In the genomic region with DNA sequence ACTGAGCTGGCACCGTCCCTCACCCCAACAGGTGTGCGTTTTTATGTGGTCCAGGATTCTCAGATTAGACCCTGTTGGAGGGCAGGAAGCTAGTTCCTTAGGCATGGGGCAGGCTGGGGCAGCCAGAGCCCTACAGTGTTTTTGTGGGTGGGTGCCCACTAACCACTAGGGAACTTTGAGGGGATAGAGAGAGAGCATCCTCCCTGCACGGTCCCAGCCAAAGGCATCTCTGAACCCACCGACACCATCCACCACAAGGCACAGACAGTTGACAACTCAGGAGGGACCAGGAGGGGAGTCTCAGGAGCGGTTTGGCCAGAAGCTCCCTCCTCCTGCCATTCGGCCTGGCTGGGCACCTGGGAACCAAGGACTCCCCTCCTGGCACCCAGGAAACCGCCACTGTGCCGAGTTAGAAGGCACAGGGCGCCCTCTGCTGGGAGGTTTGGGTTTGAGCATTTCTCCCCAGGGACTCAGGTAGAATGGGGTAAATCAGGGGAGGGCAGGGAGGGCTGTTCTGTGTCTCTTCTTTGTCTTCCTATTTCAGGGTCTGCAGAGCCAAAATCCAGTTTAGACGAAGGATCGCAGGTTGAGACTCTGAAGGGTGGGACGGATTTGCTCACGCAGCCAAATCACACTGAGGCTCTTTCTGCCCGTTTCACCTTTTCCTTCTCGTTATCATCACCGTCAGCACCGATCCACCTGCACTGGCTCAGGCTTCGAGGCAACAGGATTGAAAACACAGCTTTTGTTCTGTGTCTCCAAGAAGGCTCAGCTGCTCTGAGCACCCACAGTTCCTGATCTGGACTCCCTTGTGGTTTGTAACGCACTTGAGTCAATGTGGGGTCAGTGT, we compare ENCODE assay signal across 8 cellular contexts.
DNase-seq lines count a peak whose midpoint lies in the region; ATAC-seq, FAIRE-seq and TF ChIP-seq lines count a peak whose summit lies in the region.

No MANE protein-coding gene starts in this region.

- WGBS in pancreas, 2 donors, result 46 to 48% methylated on average over 19 of the region's 19 CpGs

- H3K4me3 ChIP-seq in pancreas, result no peak overlapping the region

- peak; percentile 58 to 74 (median 66) for TF ChIP-seq CTCF in pancreas (IDR thresholded peaks at IDR 0.05)

- DNase-seq in SIG-M5 treated with dmso at 0.1 percent for 504 hours (lab: John Stamatoyannopoulos, UW; ENCODE audit: unreplicated experiment) (peak; percentile 31), SIG-M5 (lab: John Stamatoyannopoulos, UW) (no peak), NCI-H510A treated with DMSO at 0.1 percent for 48 hours (lab: John Stamatoyannopoulos, UW) (peak; percentile 51), pancreas (peak; percentile 41 to 89 (median 76)), MV-4-11 (lab: John Stamatoyannopoulos, UW) (no peak)
- DNase-seq in activated CD8-positive, alpha-beta memory T cell treated with anti-CD3 and anti-CD28 coated beads, Interleukin-2, amount 50 U/mL, for 4 hours, result peak; percentile 50

- no peaks in the 10 kb centered on the region for H3K27me3 ChIP-seq in pancreas

- no peaks in the 10 kb centered on the region for H3K4me1 ChIP-seq in pancreas

- ATAC-seq in esophagus mucosa, result peak; percentile 78
- peak; percentile 75 to 96 (median 90) for ATAC-seq in pancreas
- no peak for ATAC-seq in HG02938 (IDR thresholded peaks at IDR 0.05; ENCODE audit: unreplicated experiment)

- intact Hi-C loops in pancreas (cut with DNase I), result loop anchor here in 2 of 3 donors (2.0 to 10.0 kb wide), 3 partner anchors 74 to 202 kb away; no protein-coding TSS in a partner anchor

- H3K27ac ChIP-seq in pancreas, result no peak overlapping the region

- FAIRE-seq in pancreas (lab: Jason Lieb, UNC), result no peak

- no peaks in the 10 kb centered on the region for H3K36me3 ChIP-seq in pancreas

- H3K9me3 ChIP-seq in pancreas, result peaks cover 0 to 4% (median 0%) of the 10 kb centered on the region in 4 donors

Comparison
In these comparisons a context has a peak if more than half of its experiments do, and no peak if none do; other contexts are left out.
1. DNase-seq: peak in SIG-M5 treated with dmso at 0.1 percent for 504 hours (single experiment), NCI-H510A treated with DMSO at 0.1 percent for 48 hours (single experiment), activated CD8-positive, alpha-beta memory T cell treated with anti-CD3 and anti-CD28 coated beads, Interleukin-2, amount 50 U/mL, for 4 hours (single experiment) and pancreas (6 of 6); none in SIG-M5 (single experiment) and MV-4-11 (single experiment).